1 cellular context compared by ENCODE assay signal in genomic region chr11:66289548-66290331, GRCh38.
TF ChIP-seq lines count a peak whose summit lies in the region.

No MANE protein-coding gene starts in this region.

TF ChIP-seq in HepG2, 621 proteins besides CTCF, POLR2A, EP300 and RAD21 (continued from another document and continues in another):
- TF ChIP-seq SNAPC4 (CRISPR knock-in tag; IDR thresholded peaks at IDR 0.05): peak; percentile 71; the same call in 1 of the 2 replicates
- TF ChIP-seq ERF (CRISPR knock-in tag; IDR thresholded peaks at IDR 0.05): peak; percentile 48; the same call in 1 of the 2 replicates
- peak; percentile 69; the same call in 1 of the 2 replicates for TF ChIP-seq PITX1 (CRISPR knock-in tag; IDR thresholded peaks at IDR 0.05)
- TF ChIP-seq ZNF143 (CRISPR knock-in tag; IDR thresholded peaks at IDR 0.05): no peak
- peak; percentile 66; the same call in 1 of the 2 replicates for TF ChIP-seq ZNF724P (CRISPR knock-in tag; IDR thresholded peaks at IDR 0.05; ENCODE audit: borderline replicate concordance)
- 0 out of 2 replicates have a peak, but pooled peaks have one; percentile 67 for TF ChIP-seq ZNF782 (CRISPR knock-in tag; IDR thresholded peaks at IDR 0.05; ENCODE audit: borderline replicate concordance)
- peak; percentile 71 for TF ChIP-seq ZNF501 (CRISPR knock-in tag; IDR thresholded peaks at IDR 0.05)
- no peak for TF ChIP-seq GABPA (IDR thresholded peaks at IDR 0.05; ENCODE audit: low read depth, low read length)
- TF ChIP-seq GABPA (CRISPR knock-in tag; IDR thresholded peaks at IDR 0.05; ENCODE audit: low read depth): no peak
- TF ChIP-seq ZBTB1 (CRISPR knock-in tag; IDR thresholded peaks at IDR 0.05; ENCODE audit: borderline replicate concordance): peak; percentile 75; the same call in 1 of the 2 replicates
- no peak for TF ChIP-seq CBX2 (IDR thresholded peaks at IDR 0.05; ENCODE audit: low read depth, low read length)
- peak; percentile 65; the same call in 1 of the 2 replicates for TF ChIP-seq CBX2 (CRISPR knock-in tag; IDR thresholded peaks at IDR 0.05; ENCODE audit: low read depth)
- peak; percentile 57; the same call in 1 of the 2 replicates for TF ChIP-seq ZNF749 (CRISPR knock-in tag; IDR thresholded peaks at IDR 0.05; ENCODE audit: borderline replicate concordance)
- peak; percentile 38; the same call in 1 of the 2 replicates for TF ChIP-seq ZBTB2 (CRISPR knock-in tag; IDR thresholded peaks at IDR 0.05; ENCODE audit: low read depth)
- no peak for TF ChIP-seq SNRNP70 (IDR thresholded peaks at IDR 0.05; ENCODE audit: low read depth, low read length)
- no peak for TF ChIP-seq USF2 (IDR thresholded peaks at IDR 0.05; ENCODE audit: low read depth, low read length)
- peak; percentile 40; the same call in 1 of the 2 replicates for TF ChIP-seq USF2 (CRISPR knock-in tag; IDR thresholded peaks at IDR 0.05; ENCODE audit: borderline replicate concordance)
- TF ChIP-seq KLF9 (CRISPR knock-in tag; IDR thresholded peaks at IDR 0.05; ENCODE audit: low read depth): no peak
- TF ChIP-seq ZNF800 (CRISPR knock-in tag; IDR thresholded peaks at IDR 0.05): no peak
- peak; percentile 82; the same call in 1 of the 2 replicates for TF ChIP-seq TIGD3 (CRISPR knock-in tag; IDR thresholded peaks at IDR 0.05; ENCODE audit: borderline replicate concordance)
- peak; percentile 84; the same call in 1 of the 2 replicates for TF ChIP-seq ZNF530 (CRISPR knock-in tag; IDR thresholded peaks at IDR 0.05; ENCODE audit: low read depth)
- no peak for TF ChIP-seq TFAP4 (IDR thresholded peaks at IDR 0.05; ENCODE audit: borderline replicate concordance, low read depth)
- peak in 1 of 2 experiments; percentile 47; a peak in 2 of 4 replicates for TF ChIP-seq HMGXB4 (CRISPR knock-in tag; IDR thresholded peaks at IDR 0.05; ENCODE audit: borderline replicate concordance in 1 of 2, low read depth in 1 of 2)
- peak; percentile 83 for TF ChIP-seq ARID4A (CRISPR knock-in tag; IDR thresholded peaks at IDR 0.05; ENCODE audit: borderline replicate concordance)
- TF ChIP-seq ZNF737 (CRISPR knock-in tag; IDR thresholded peaks at IDR 0.05; ENCODE audit: borderline replicate concordance): 0 out of 2 replicates have a peak, but pooled peaks have one; percentile 57
- TF ChIP-seq LCORL (IDR thresholded peaks at IDR 0.05): no peak
- peak; percentile 15 for TF ChIP-seq LCORL (CRISPR knock-in tag; IDR thresholded peaks at IDR 0.05)
- TF ChIP-seq ZNF20 (CRISPR knock-in tag; IDR thresholded peaks at IDR 0.05): 0 out of 2 replicates have a peak, but pooled peaks have one; percentile 47
- no peak for TF ChIP-seq TBX3 (IDR thresholded peaks at IDR 0.05; ENCODE audit: borderline replicate concordance)
- 0 out of 2 replicates have a peak, but pooled peaks have one; percentile 54 for TF ChIP-seq ZNF576 (CRISPR knock-in tag; IDR thresholded peaks at IDR 0.05)
- peak; percentile 57; the same call in 1 of the 2 replicates for TF ChIP-seq ZNF580 (CRISPR knock-in tag; IDR thresholded peaks at IDR 0.05; ENCODE audit: borderline replicate concordance, low read depth)
- TF ChIP-seq ZNF121 (CRISPR knock-in tag; IDR thresholded peaks at IDR 0.05): 0 out of 2 replicates have a peak, but pooled peaks have one; percentile 23
- no peak; the same call in 1 of the 2 replicates for TF ChIP-seq ZNF275 (CRISPR knock-in tag; IDR thresholded peaks at IDR 0.05; ENCODE audit: borderline replicate concordance)
- peak; percentile 96 for TF ChIP-seq HES4 (CRISPR knock-in tag; IDR thresholded peaks at IDR 0.05; ENCODE audit: borderline replicate concordance)
- TF ChIP-seq MED1 (CRISPR knock-in tag; IDR thresholded peaks at IDR 0.05): no peak
